Comparison of ENCODE assay signal across 7 cellular contexts in genomic region chr10:46693265-46693664, GRCh38.
DNase-seq lines count a peak whose midpoint lies in the region; ATAC-seq, FAIRE-seq and TF ChIP-seq lines count a peak whose summit lies in the region.
"Not testable (repeated sequence)": the region's sequence is repeated elsewhere in the genome, so short reads cannot be mapped to it uniquely, and the experiment has no call there.

No MANE protein-coding gene starts in this region.

- not testable (repeated sequence) for H3K9me3 ChIP-seq in right lobe of liver

- TF ChIP-seq POLR2A in right lobe of liver (IDR thresholded peaks at IDR 0.05) = not testable (repeated sequence)

- H3K27me3 Mint-ChIP-seq in chondrocyte (ENCODE audit: low read depth) = not testable (repeated sequence)

- H3K4me3 Mint-ChIP-seq in chondrocyte (ENCODE audit: unreplicated experiment) = not testable (repeated sequence)

- intact Hi-C loops in right lobe of liver (cut with DNase I) = not testable (repeated sequence)

- TF ChIP-seq RAD21 in Ishikawa (IDR thresholded peaks at IDR 0.05; ENCODE audit: low read depth) = peak; percentile 21; the same call in 1 of the 2 replicates

- ATAC-seq in foreskin keratinocyte (peak; percentile 34), right lobe of liver (peak; percentile 33 to 73 (median 64))

- H3K4me3 ChIP-seq in right lobe of liver; retinal pigment epithelial cell (ENCODE audit: low read length): not testable (repeated sequence)

- not testable (repeated sequence) for H3K27ac Mint-ChIP-seq in chondrocyte (ENCODE audit: unreplicated experiment)

- not testable (repeated sequence) for H3K36me3 Mint-ChIP-seq in chondrocyte (ENCODE audit: low read depth)

- DNase-seq in D721Med (ENCODE audit: insufficient read length, low spot score); RCC 7860 (ENCODE audit: low spot score); chondrocyte (ENCODE audit: low spot score); foreskin keratinocyte; right lobe of liver; retinal pigment epithelial cell (ENCODE audit: low read depth): not testable (repeated sequence)

- peak; percentile 20 for TF ChIP-seq CTCF in D721Med (IDR thresholded peaks at IDR 0.05; ENCODE audit: insufficient read depth, missing control alignments)
- TF ChIP-seq CTCF in chondrocyte (IDR thresholded peaks at IDR 0.05) = peak; percentile 68
- TF ChIP-seq CTCF in foreskin keratinocyte (conservative IDR thresholded peaks at IDR 0.05) = not testable (repeated sequence)
- peak in 3 of 4 donors; percentile 10 to 26 (median 20) for TF ChIP-seq CTCF in right lobe of liver (IDR thresholded peaks at IDR 0.05)
- TF ChIP-seq CTCF in retinal pigment epithelial cell (conservative IDR thresholded peaks at IDR 0.05; ENCODE audit: low read depth, low read length) = peak; percentile 10

- H3K4me1 Mint-ChIP-seq in chondrocyte (ENCODE audit: low read depth) = not testable (repeated sequence)

- not testable (repeated sequence) for H3K27me3 ChIP-seq in foreskin keratinocyte, right lobe of liver

- H3K27ac ChIP-seq in foreskin keratinocyte, right lobe of liver: not testable (repeated sequence)

- FAIRE-seq in D721Med (lab: Jason Lieb, UNC) = not testable (repeated sequence)
- peak; percentile 97 for FAIRE-seq in RCC 7860 (lab: Jason Lieb, UNC)

- not testable (repeated sequence) for H3K9me3 Mint-ChIP-seq in chondrocyte (ENCODE audit: low read depth)

- not testable (repeated sequence) for H3K4me1 ChIP-seq in foreskin keratinocyte, right lobe of liver

- WGBS in right lobe of liver (ENCODE audit: insufficient coverage, low coverage, low lambda C conversion rate, missing lambda C conversion rate) = 0% methylated on average over 1 of the region's 2 CpGs

- not testable (repeated sequence) for H3K36me3 ChIP-seq in right lobe of liver

- TF ChIP-seq EP300 in Ishikawa (IDR thresholded peaks at IDR 0.05; ENCODE audit: borderline replicate concordance) = not testable (repeated sequence)
